19 cellular contexts compared by ENCODE assay signal in the genomic region with DNA sequence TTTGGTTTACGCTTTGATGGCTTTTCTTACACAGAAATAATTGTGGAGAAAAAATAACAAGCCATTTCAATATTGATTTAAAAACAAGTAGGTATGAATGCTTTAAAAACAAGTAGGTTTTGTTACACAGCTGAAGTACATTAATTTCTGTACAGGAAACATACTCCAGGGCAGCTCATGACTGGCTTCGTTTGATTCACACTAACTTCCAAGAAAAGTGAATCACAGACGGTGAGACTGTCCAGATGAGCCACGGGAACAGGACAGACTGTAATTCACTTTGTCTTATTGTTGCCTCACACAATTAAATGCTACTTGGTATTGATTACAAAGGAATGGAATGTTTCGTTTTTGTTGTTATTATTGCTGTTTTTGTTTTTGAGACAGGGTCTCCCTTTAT.
"Had no signal": no experiment of that assay in that cellular context is flagged by ENCODE, and none has a peak within 500 bp of the region (broad histone marks: within the 10 kb centered on the region; RNA-seq: fewer than 3 reads in every experiment).

No MANE protein-coding gene starts in this region.

- H3K27ac Mint-ChIP-seq: endodermal cell; T-helper 2 cell treated with Interferon-gamma antibody and Interleukin-4, amounts not matched to agents 5 μg/mL and 100 μg/mL, for 36 hours had no signal

- H3K4me3 Mint-ChIP-seq: activated T-cell treated with anti-CD3 and anti-CD28 coated beads, Interleukin-2, amount 50 U/mL, for 4 hours; endodermal cell; naive thymus-derived CD4-positive, alpha-beta T cell; T-helper 2 cell treated with Interferon-gamma antibody and Interleukin-4, amounts not matched to agents 5 μg/mL and 100 μg/mL, for 36 hours had no signal

- DNase-seq: activated CD4-positive, alpha-beta T cell treated with anti-CD3 and anti-CD28 coated beads for 1 hour; activated gamma-delta T cell treated with Interleukin-2 at 50 U/mL for 16 hours; activated T-cell treated with anti-CD3 and anti-CD28 coated beads, Interleukin-2, amount 50 U/mL, for 4 hours; amniotic stem cell; brain microvascular endothelial cell; dermis blood vessel endothelial cell; endodermal cell; head of caudate nucleus; naive thymus-derived CD4-positive, alpha-beta T cell; nucleus accumbens; small intestine; stimulated activated naive CD4-positive, alpha-beta T cell; SW 1271; upper lobe of right lung had no signal

- H3K4me3 ChIP-seq: right atrium auricular region, SJSA1, upper lobe of right lung had no signal

- H3K4me1 ChIP-seq: foreskin keratinocyte, right atrium auricular region, upper lobe of right lung had no signal

- H3K27ac ChIP-seq: brain microvascular endothelial cell, foreskin keratinocyte, right atrium auricular region, SJSA1, upper lobe of right lung had no signal

- H3K9me3 ChIP-seq: SJSA1, upper lobe of right lung had no signal

- ATAC-seq: foreskin keratinocyte; naive thymus-derived CD4-positive, alpha-beta T cell; upper lobe of right lung had no signal

- H3K27me3 ChIP-seq: brain microvascular endothelial cell, foreskin keratinocyte, right atrium auricular region, SJSA1 had no signal

- H3K36me3 ChIP-seq: brain microvascular endothelial cell, right atrium auricular region, SJSA1, upper lobe of right lung had no signal

- H3K9me3 Mint-ChIP-seq: activated T-cell treated with anti-CD3 and anti-CD28 coated beads, Interleukin-2, amount 50 U/mL, for 4 hours; T-helper 2 cell treated with Interferon-gamma antibody and Interleukin-4, amounts not matched to agents 5 μg/mL and 100 μg/mL, for 36 hours had no signal

- H3K4me1 Mint-ChIP-seq: endodermal cell had no signal

- FAIRE-seq: islet of Langerhans, small intestine had no signal
